In the genomic region with DNA sequence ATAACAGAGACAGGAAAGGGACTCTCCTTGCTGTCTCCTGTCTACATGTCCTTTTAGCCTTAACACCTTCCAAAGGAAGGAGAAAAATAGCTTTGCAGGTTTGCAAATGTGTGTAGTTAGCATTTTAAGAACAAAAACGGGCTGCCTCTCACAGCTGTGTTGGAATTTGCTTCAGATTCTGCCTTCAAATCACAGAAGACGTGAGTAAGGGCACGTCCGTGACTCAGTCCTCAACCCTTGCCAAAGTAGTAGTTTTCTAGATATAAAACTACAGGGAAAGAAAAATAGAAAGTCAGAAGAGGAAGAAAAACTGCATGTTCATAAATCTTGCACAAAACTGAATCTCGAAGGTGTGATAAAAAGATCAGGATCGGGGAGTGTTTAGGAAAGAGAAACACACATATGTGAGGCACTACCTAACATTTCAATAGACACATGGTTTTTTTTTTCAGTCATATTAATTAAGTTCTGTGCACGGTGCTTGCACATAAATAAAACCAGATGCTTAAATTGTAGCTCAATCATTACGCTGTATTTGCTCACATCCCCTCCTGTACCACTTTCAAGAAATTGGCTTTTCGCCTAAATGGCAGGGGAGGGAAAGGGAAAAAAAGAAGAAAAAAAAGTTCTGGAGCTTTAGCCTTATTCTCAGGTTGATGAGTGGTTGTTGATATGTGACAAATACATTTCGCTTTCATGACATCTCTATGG, we compare ENCODE assay signal across 11 cellular contexts.
DNase-seq lines count a peak whose midpoint lies in the region; ATAC-seq and TF ChIP-seq lines count a peak whose summit lies in the region.
"Had no signal": no experiment of that assay in that cellular context is flagged by ENCODE, and none has a peak within 500 bp of the region (broad histone marks: within the 10 kb centered on the region; RNA-seq: fewer than 3 reads in every experiment).

No MANE protein-coding gene starts in this region.

- H3K4me1 ChIP-seq in HEK293 (ENCODE audit: control insufficient read depth, insufficient read depth, low read length), result peaks cover 9% of the 10 kb centered on the region; the same call in 1 of the 2 replicates
- peaks cover 0 to 46% (median 30%) of the 10 kb centered on the region in 4 donors for H3K4me1 ChIP-seq in sigmoid colon

- H3K4me3 ChIP-seq in HEK293 (ENCODE audit: low read depth, low read length) (no peak overlapping the region), fibroblast of mammary gland (ENCODE audit: control insufficient read depth, low read depth, low read length) (peak overlapping the region; percentile 35), sigmoid colon (peak overlapping the region in 3 of 4 donors; percentile 17 to 28 (median 26))

- H3K27me3 ChIP-seq in sigmoid colon, result no peaks in the 10 kb centered on the region

- no peak for TF ChIP-seq POLR2A in sigmoid colon (IDR thresholded peaks at IDR 0.05)

- ATAC-seq in GM19328 (IDR thresholded peaks at IDR 0.05; ENCODE audit: unreplicated experiment), result no peak

- DNase-seq in RPMI7951 (ENCODE audit: low read depth) (peak; percentile 93), fibroblast of mammary gland (ENCODE audit: low read depth) (peak; percentile 86), sigmoid colon (no peak), cerebellum (ENCODE audit: low spot score) (no peak)
- DNase-seq in activated naive CD4-positive, alpha-beta T cell treated with anti-CD3 and anti-CD28 coated beads, Interleukin-2, amount 50 U/mL, for 16 hours, result no peak
- DNase-seq in effector CD8-positive, alpha-beta T cell (lab: John Stamatoyannopoulos, UW), result no peak
- DNase-seq: activated naive CD4-positive, alpha-beta T cell treated with anti-CD3 and anti-CD28 coated beads for 36 hours; KBM-7; T-helper 1 cell had no signal

- TF ChIP-seq EP300 in sigmoid colon (IDR thresholded peaks at IDR 0.05), result no peak

- H3K9me3 ChIP-seq in HEK293 (ENCODE audit: control insufficient read depth, insufficient read depth, low read depth, low read length), result no peaks in the 10 kb centered on the region
- no peaks in the 10 kb centered on the region for H3K9me3 ChIP-seq in sigmoid colon

- CTCF ChIA-PET in HEK293 (lab: Yijun Ruan, JAX), result interaction anchor here (0.5 kb wide), 2 partner anchors 69 to 89 kb away, joined by 3 to 5 read pairs; no protein-coding TSS in a partner anchor

- no peaks in the 10 kb centered on the region for H3K36me3 ChIP-seq in HEK293 (ENCODE audit: control insufficient read depth in 2 of 2, insufficient read depth in 1 of 2, low read length in 2 of 2)
- H3K36me3 ChIP-seq in sigmoid colon, result no peaks in the 10 kb centered on the region

- POLR2A ChIA-PET in HEK293 (lab: Yijun Ruan, JAX), result no interaction called here

- intact Hi-C loops in sigmoid colon (cut with DNase I), result no loop called here

- peak overlapping the region; percentile 17; the same call in 1 of the 2 replicates for H3K27ac ChIP-seq in HEK293 (ENCODE audit: extremely low read depth, low read depth, low read length)
- H3K27ac ChIP-seq in sigmoid colon, result peak overlapping the region; percentile 29 to 68 (median 60)

- WGBS in sigmoid colon, 2 donors, result 61 to 75% methylated on average over 10 of the region's 10 CpGs

- TF ChIP-seq CTCF in HEK293 (tag by site-specific recombination; IDR thresholded peaks at IDR 0.05), result no peak
- no peak for TF ChIP-seq CTCF in fibroblast of mammary gland (conservative IDR thresholded peaks at IDR 0.05; ENCODE audit: control insufficient read depth, insufficient read depth, low read depth, low read length)
- no peak for TF ChIP-seq CTCF in sigmoid colon (IDR thresholded peaks at IDR 0.05)

TF ChIP-seq in HEK293, 187 proteins besides CTCF, POLR2A, EP300 and RAD21:
- peak; percentile 58 for TF ChIP-seq SP7 (tag by site-specific recombination; IDR thresholded peaks at IDR 0.05)
- TF ChIP-seq ZNF362 (tag by site-specific recombination; IDR thresholded peaks at IDR 0.05), result 0 out of 2 replicates have a peak, but pooled peaks have one; percentile 34
- no peak for TF ChIP-seq ZNF558 (tag by site-specific recombination; IDR thresholded peaks at IDR 0.05)
- TF ChIP-seq MYNN (tag by site-specific recombination; IDR thresholded peaks at IDR 0.05; ENCODE audit: borderline replicate concordance), result no peak
- TF ChIP-seq ZNF629 (tag by site-specific recombination; IDR thresholded peaks at IDR 0.05), result no peak
- no peak for TF ChIP-seq ZNF239 (tag by site-specific recombination; IDR thresholded peaks at IDR 0.05)
- no peak for TF ChIP-seq BCL11A (tag by site-specific recombination; IDR thresholded peaks at IDR 0.05; ENCODE audit: low read depth)
- TF ChIP-seq, protein P1, sequence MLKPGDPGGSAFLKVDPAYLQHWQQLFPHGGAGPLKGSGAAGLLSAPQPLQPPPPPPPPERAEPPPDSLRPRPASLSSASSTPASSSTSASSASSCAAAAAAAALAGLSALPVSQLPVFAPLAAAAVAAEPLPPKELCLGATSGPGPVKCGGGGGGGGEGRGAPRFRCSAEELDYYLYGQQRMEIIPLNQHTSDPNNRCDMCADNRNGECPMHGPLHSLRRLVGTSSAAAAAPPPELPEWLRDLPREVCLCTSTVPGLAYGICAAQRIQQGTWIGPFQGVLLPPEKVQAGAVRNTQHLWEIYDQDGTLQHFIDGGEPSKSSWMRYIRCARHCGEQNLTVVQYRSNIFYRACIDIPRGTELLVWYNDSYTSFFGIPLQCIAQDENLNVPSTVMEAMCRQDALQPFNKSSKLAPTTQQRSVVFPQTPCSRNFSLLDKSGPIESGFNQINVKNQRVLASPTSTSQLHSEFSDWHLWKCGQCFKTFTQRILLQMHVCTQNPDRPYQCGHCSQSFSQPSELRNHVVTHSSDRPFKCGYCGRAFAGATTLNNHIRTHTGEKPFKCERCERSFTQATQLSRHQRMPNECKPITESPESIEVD (tag by site-specific recombination; IDR thresholded peaks at IDR 0.05), result peak; percentile 93
- TF ChIP-seq KLF16 (tag by site-specific recombination; IDR thresholded peaks at IDR 0.05), result no peak
- TF ChIP-seq SP2 (tag by site-specific recombination; IDR thresholded peaks at IDR 0.05), result no peak
- TF ChIP-seq, protein P2, sequence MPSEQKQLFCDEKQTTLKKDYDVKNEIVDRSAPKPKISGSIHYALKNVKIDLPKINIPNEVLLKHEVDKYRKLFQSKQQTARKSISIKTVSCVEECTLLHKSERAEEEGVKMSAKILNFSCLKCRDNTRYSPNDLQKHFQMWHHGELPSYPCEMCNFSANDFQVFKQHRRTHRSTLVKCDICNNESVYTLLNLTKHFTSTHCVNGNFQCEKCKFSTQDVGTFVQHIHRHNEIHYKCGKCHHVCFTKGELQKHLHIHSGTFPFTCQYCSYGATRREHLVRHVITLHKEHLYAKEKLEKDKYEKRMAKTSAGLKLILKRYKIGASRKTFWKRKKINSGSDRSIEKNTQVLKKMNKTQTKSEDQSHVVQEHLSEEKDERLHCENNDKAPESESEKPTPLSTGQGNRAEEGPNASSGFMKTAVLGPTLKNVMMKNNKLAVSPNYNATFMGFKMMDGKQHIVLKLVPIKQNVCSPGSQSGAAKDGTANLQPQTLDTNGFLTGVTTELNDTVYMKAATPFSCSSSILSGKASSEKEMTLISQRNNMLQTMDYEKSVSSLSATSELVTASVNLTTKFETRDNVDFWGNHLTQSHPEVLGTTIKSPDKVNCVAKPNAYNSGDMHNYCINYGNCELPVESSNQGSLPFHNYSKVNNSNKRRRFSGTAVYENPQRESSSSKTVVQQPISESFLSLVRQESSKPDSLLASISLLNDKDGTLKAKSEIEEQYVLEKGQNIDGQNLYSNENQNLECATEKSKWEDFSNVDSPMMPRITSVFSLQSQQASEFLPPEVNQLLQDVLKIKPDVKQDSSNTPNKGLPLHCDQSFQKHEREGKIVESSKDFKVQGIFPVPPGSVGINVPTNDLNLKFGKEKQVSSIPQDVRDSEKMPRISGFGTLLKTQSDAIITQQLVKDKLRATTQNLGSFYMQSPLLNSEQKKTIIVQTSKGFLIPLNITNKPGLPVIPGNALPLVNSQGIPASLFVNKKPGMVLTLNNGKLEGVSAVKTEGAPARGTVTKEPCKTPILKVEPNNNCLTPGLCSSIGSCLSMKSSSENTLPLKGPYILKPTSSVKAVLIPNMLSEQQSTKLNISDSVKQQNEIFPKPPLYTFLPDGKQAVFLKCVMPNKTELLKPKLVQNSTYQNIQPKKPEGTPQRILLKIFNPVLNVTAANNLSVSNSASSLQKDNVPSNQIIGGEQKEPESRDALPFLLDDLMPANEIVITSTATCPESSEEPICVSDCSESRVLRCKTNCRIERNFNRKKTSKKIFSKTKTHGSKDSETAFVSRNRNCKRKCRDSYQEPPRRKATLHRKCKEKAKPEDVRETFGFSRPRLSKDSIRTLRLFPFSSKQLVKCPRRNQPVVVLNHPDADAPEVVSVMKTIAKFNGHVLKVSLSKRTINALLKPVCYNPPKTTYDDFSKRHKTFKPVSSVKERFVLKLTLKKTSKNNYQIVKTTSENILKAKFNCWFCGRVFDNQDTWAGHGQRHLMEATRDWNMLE (tag by site-specific recombination; conservative IDR thresholded peaks at IDR 0.05; ENCODE audit: low read depth), result no peak
- peak; percentile 85 for TF ChIP-seq ZNF600 (tag by site-specific recombination; IDR thresholded peaks at IDR 0.05)
- TF ChIP-seq, protein P3, sequence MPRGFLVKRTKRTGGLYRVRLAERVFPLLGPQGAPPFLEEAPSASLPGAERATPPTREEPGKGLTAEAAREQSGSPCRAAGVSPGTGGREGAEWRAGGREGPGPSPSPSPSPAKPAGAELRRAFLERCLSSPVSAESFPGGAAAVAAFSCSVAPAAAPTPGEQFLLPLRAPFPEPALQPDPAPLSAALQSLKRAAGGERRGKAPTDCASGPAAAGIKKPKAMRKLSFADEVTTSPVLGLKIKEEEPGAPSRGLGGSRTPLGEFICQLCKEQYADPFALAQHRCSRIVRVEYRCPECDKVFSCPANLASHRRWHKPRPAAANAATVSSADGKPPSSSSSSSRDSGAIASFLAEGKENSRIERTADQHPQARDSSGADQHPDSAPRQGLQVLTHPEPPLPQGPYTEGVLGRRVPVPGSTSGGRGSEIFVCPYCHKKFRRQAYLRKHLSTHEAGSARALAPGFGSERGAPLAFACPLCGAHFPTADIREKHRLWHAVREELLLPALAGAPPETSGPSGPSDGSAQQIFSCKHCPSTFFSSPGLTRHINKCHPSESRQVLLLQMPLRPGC (tag by site-specific recombination; IDR thresholded peaks at IDR 0.05), result peak; percentile 49; the same call in 1 of the 2 replicates
TF ChIP-seq in HEK293: peak in this region for 5.

Comparison
In these comparisons a context has a peak if more than half of its experiments do, and no peak if none do; other contexts are left out.
1. DNase-seq: peak in RPMI7951 (single experiment) and fibroblast of mammary gland (single experiment); none in sigmoid colon (single experiment), cerebellum (single experiment), activated naive CD4-positive, alpha-beta T cell treated with anti-CD3 and anti-CD28 coated beads, Interleukin-2, amount 50 U/mL, for 16 hours (single experiment) and effector CD8-positive, alpha-beta T cell (single experiment).